1 cellular context compared by ENCODE assay signal in the genomic region with DNA sequence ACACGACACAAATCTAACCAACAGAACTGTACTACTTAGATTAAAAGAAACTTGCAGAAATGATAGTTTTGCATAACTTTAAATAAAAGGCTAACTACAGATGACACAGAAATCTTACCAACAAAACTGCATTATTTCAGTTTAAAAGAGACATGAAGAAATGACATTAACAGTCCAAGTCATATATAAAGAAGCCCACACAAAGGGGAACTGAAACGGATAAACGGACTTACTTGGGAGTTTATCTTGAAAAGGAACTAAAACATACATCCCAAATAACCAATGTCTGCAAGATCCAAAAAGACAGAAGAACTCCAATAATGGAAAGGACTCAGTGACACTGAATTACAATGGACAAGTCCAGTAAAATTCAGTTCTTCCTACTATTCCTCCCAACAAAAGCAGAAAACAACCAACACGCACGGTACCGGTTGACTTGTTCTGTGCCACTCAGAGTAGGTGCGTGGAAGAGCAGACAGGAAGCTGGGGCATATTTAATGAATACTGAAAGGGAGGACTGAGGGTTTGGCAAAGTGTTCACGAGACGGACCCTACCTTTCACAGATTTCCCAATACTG.
A peak's percentile ranks its signal among the peaks of the same experiment; 100 is the strongest.
TF ChIP-seq lines count a peak whose summit lies in the region.

No MANE protein-coding gene starts in this region.

TF ChIP-seq in GM12878, 131 proteins besides CTCF, POLR2A, EP300 and RAD21:
- TF ChIP-seq GATAD2B (conservative IDR thresholded peaks at IDR 0.05; ENCODE audit: low read depth) (0 out of 2 replicates have a peak, but pooled peaks have one; percentile 12), SPI1 (IDR thresholded peaks at IDR 0.05; ENCODE audit: borderline replicate concordance, insufficient read depth, low read depth, low read length) (peak; percentile 77; the same call in 1 of the 2 replicates), ZNF24 (IDR thresholded peaks at IDR 0.05) (peak; percentile 96), MTA2 (IDR thresholded peaks at IDR 0.05; ENCODE audit: low read depth) (peak; percentile 45; the same call in 1 of the 2 replicates), GABPA (IDR thresholded peaks at IDR 0.05; ENCODE audit: low read depth) (0 out of 2 replicates have a peak, but pooled peaks have one; percentile 11), NBN (IDR thresholded peaks at IDR 0.05) (peak; percentile 21; the same call in 1 of the 2 replicates), RELA (IDR thresholded peaks at IDR 0.05; ENCODE audit: borderline replicate concordance, partially characterized antibody) (no peak), CREB1 (IDR thresholded peaks at IDR 0.05; ENCODE audit: low read depth) (no peak), CHD4 (IDR thresholded peaks at IDR 0.05) (no peak), NFYA (IDR thresholded peaks at IDR 0.05; ENCODE audit: borderline replicate concordance, low read depth, low read length) (no peak), DPF2 (IDR thresholded peaks at IDR 0.05) (peak; percentile 23; the same call in 1 of the 2 replicates), IKZF1 (conservative IDR thresholded peaks at IDR 0.05) (peak; percentile 54; the same call in 1 of the 2 replicates), RFX5 (IDR thresholded peaks at IDR 0.05; ENCODE audit: low read depth, low read length) (peak; percentile 65; the same call in 1 of the 2 replicates), IKZF2 (IDR thresholded peaks at IDR 0.05) (peak; percentile 78 to 79)
- TF ChIP-seq, protein P1, sequence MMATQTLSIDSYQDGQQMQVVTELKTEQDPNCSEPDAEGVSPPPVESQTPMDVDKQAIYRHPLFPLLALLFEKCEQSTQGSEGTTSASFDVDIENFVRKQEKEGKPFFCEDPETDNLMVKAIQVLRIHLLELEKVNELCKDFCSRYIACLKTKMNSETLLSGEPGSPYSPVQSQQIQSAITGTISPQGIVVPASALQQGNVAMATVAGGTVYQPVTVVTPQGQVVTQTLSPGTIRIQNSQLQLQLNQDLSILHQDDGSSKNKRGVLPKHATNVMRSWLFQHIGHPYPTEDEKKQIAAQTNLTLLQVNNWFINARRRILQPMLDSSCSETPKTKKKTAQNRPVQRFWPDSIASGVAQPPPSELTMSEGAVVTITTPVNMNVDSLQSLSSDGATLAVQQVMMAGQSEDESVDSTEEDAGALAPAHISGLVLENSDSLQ (IDR thresholded peaks at IDR 0.05): peak; percentile 49
- TF ChIP-seq, protein P2, sequence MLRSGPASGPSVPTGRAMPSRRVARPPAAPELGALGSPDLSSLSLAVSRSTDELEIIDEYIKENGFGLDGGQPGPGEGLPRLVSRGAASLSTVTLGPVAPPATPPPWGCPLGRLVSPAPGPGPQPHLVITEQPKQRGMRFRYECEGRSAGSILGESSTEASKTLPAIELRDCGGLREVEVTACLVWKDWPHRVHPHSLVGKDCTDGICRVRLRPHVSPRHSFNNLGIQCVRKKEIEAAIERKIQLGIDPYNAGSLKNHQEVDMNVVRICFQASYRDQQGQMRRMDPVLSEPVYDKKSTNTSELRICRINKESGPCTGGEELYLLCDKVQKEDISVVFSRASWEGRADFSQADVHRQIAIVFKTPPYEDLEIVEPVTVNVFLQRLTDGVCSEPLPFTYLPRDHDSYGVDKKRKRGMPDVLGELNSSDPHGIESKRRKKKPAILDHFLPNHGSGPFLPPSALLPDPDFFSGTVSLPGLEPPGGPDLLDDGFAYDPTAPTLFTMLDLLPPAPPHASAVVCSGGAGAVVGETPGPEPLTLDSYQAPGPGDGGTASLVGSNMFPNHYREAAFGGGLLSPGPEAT (IDR thresholded peaks at IDR 0.05; ENCODE audit: low read depth): peak; percentile 68
- TF ChIP-seq, protein P3, sequence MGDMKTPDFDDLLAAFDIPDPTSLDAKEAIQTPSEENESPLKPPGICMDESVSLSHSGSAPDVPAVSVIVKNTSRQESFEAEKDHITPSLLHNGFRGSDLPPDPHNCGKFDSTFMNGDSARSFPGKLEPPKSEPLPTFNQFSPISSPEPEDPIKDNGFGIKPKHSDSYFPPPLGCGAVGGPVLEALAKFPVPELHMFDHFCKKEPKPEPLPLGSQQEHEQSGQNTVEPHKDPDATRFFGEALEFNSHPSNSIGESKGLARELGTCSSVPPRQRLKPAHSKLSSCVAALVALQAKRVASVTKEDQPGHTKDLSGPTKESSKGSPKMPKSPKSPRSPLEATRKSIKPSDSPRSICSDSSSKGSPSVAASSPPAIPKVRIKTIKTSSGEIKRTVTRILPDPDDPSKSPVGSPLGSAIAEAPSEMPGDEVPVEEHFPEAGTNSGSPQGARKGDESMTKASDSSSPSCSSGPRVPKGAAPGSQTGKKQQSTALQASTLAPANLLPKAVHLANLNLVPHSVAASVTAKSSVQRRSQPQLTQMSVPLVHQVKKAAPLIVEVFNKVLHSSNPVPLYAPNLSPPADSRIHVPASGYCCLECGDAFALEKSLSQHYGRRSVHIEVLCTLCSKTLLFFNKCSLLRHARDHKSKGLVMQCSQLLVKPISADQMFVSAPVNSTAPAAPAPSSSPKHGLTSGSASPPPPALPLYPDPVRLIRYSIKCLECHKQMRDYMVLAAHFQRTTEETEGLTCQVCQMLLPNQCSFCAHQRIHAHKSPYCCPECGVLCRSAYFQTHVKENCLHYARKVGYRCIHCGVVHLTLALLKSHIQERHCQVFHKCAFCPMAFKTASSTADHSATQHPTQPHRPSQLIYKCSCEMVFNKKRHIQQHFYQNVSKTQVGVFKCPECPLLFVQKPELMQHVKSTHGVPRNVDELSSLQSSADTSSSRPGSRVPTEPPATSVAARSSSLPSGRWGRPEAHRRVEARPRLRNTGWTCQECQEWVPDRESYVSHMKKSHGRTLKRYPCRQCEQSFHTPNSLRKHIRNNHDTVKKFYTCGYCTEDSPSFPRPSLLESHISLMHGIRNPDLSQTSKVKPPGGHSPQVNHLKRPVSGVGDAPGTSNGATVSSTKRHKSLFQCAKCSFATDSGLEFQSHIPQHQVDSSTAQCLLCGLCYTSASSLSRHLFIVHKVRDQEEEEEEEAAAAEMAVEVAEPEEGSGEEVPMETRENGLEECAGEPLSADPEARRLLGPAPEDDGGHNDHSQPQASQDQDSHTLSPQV (IDR thresholded peaks at IDR 0.05): no peak
